Comparison of ENCODE assay signal across 26 cellular contexts in the genomic region with DNA sequence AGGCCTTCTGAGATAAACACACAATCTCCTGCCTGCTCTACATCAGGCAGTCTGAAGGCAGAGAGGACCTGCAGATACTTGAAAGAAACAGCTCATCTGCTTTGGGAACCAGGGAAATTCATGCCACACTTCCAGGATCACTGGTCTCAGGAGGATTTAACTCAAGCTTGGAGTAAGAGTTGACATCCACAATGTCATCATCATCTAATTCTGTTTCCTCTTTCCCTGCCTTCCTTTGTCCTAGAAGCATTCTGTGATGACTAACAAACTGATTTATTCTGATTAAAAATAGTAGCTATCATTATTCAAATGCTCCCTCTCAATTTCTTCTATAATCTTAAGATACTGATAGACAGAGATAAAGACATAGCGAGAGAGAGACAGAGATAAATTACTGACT.
"Had no signal": no experiment of that assay in that cellular context is flagged by ENCODE, and none has a peak within 500 bp of the region (broad histone marks: within the 10 kb centered on the region; RNA-seq: fewer than 3 reads in every experiment).

No MANE protein-coding gene starts in this region.

- H3K4me1 ChIP-seq: adrenal gland, Peyer's patch, SJCRH30 had no signal

- ATAC-seq: activated CD4-positive, alpha-beta T cell treated with anti-CD3 and anti-CD28 coated beads for 36 hours; activated CD8-positive, alpha-beta T cell treated with anti-CD3 and anti-CD28 coated beads, Interleukin-2, amount 10 ng/mL, durations not matched to agents 7 days and 5 days; K562 had no signal

- H3K9ac ChIP-seq: SK-N-SH had no signal

- H3K4me2 ChIP-seq: SK-N-SH had no signal

- H3K27me3 ChIP-seq: adrenal gland, Peyer's patch, SJCRH30 had no signal

- H3K9me3 ChIP-seq: adrenal gland, Peyer's patch, SJCRH30, SK-N-SH had no signal

- H3K27ac ChIP-seq: adrenal gland, Peyer's patch, RWPE1, SJCRH30, VCaP had no signal

- DNase-seq: activated CD4-positive, alpha-beta T cell treated with anti-CD3 and anti-CD28 coated beads for 36 hours; activated CD4-positive, alpha-beta T cell treated with anti-CD3 and anti-CD28 coated beads, Interleukin-2, amount 50 U/mL, for 4 hours; activated CD4-positive, CD25-positive, alpha-beta regulatory T cell; activated CD8-positive, alpha-beta memory T cell treated with anti-CD3 and anti-CD28 coated beads, Interleukin-2, amount 50 U/mL, for 48 hours; activated CD8-positive, alpha-beta T cell treated with anti-CD3 and anti-CD28 coated beads, Interleukin-2, amount 10 ng/mL, durations not matched to agents 7 days and 5 days; activated naive CD4-positive, alpha-beta T cell treated with anti-CD3 and anti-CD28 coated beads, Interleukin-2, amount 50 U/mL, for 16 hours; activated naive CD8-positive, alpha-beta T cell treated with anti-CD3 and anti-CD28 coated beads, Interleukin-2, amount 10 ng/mL, durations not matched to agents 7 days and 5 days; activated T-cell treated with anti-CD3 and anti-CD28 coated beads, Interleukin-2, amount 50 U/mL, for 1 hour; adrenal gland; anterior cingulate cortex; Karpas-422; NCI-H1105 treated with DMSO at 0.1 percent for 48 hours; NCI-H1436 treated with DMSO at 0.1 percent for 48 hours; NCI-H187; NCI-H2081; NCI-H510A treated with DMSO at 0.1 percent for 48 hours; NCI-H69; NK-92 treated with Interleukin-12 subunit alpha and Interleukin-12 subunit beta, amount 100 ng/mL, for 24 hours; Peyer's patch; Right ventricle myocardium superior; SJCRH30; SK-N-SH; T-helper 1 cell had no signal

- H3K36me3 ChIP-seq: adrenal gland, Peyer's patch, SJCRH30 had no signal

- H3K4me3 ChIP-seq: adrenal gland, K562, Peyer's patch, SJCRH30 had no signal
